8 cellular contexts compared by ENCODE assay signal in genomic region chr22:21665047-21665851, GRCh38.
DNase-seq lines count a peak whose midpoint lies in the region; ATAC-seq and TF ChIP-seq lines count a peak whose summit lies in the region.

No MANE protein-coding gene starts in this region.

- H3K9me3 Mint-ChIP-seq in dendritic cell treated with granulocyte-macrophage colony-stimulating factor and Interleukin-4, amounts not matched to agents 40 ng/mL and 50 ng/mL, for 4 days = no peaks in the 10 kb centered on the region
- no peaks in the 10 kb centered on the region for H3K9me3 Mint-ChIP-seq in nephron

- peaks cover 39% of the 10 kb centered on the region for H3K4me1 ChIP-seq in BLaER1

- DNase-seq in LNCaP clone FGC (ENCODE audit: low read depth) (no peak), MV-4-11 (lab: John Stamatoyannopoulos, UW) (no peak), NCI-H2171 (lab: John Stamatoyannopoulos, UW) (no peak)

- no peaks in the 10 kb centered on the region for H3K9me3 ChIP-seq in BLaER1

- ATAC-seq in GM21529 (IDR thresholded peaks at IDR 0.05; ENCODE audit: unreplicated experiment) (no peak), HG03039 (IDR thresholded peaks at IDR 0.05; ENCODE audit: unreplicated experiment) (no peak)

- peak overlapping the region; percentile 95 for H3K9ac ChIP-seq in BLaER1

- H3K4me2 ChIP-seq in BLaER1 = peak overlapping the region; percentile 87

- no peaks in the 10 kb centered on the region for H3K27me3 Mint-ChIP-seq in dendritic cell treated with granulocyte-macrophage colony-stimulating factor and Interleukin-4, amounts not matched to agents 40 ng/mL and 50 ng/mL, for 4 days
- H3K27me3 Mint-ChIP-seq in nephron (ENCODE audit: low read depth) = peaks cover 4% of the 10 kb centered on the region

- H3K4me1 Mint-ChIP-seq in dendritic cell treated with granulocyte-macrophage colony-stimulating factor and Interleukin-4, amounts not matched to agents 40 ng/mL and 50 ng/mL, for 4 days (ENCODE audit: low read depth) = peaks cover 34% of the 10 kb centered on the region
- peaks cover 14% of the 10 kb centered on the region for H3K4me1 Mint-ChIP-seq in nephron

- peak overlapping the region; percentile 99 for H3K27ac Mint-ChIP-seq in dendritic cell treated with granulocyte-macrophage colony-stimulating factor and Interleukin-4, amounts not matched to agents 40 ng/mL and 50 ng/mL, for 4 days
- H3K27ac Mint-ChIP-seq in nephron = peak overlapping the region in 2 of 3 experiments; percentile 87 to 95

- intact Hi-C loops in dendritic cell treated with granulocyte-macrophage colony-stimulating factor and Interleukin-4, amounts not matched to agents 40 ng/mL and 50 ng/mL, for 4 days (cut with micrococcal nuclease) = no loop called here

- H3K4me3 Mint-ChIP-seq in dendritic cell treated with granulocyte-macrophage colony-stimulating factor and Interleukin-4, amounts not matched to agents 40 ng/mL and 50 ng/mL, for 4 days = peak overlapping the region; percentile 97
- peak overlapping the region; percentile 95 to 96 (median 95) for H3K4me3 Mint-ChIP-seq in nephron

- no peaks in the 10 kb centered on the region for H3K27me3 ChIP-seq in BLaER1

- peak overlapping the region; percentile 92 for H3K27ac ChIP-seq in BLaER1

- 0 out of 2 replicates have a peak, but pooled peaks cover 8% of the 10 kb centered on the region for H4K20me1 ChIP-seq in BLaER1

- H3K4me3 ChIP-seq in BLaER1 (peak overlapping the region; percentile 99), LNCaP clone FGC (ENCODE audit: low read depth, low read length) (peak overlapping the region; percentile 59)

- peaks cover 31% of the 10 kb centered on the region for H3K36me3 Mint-ChIP-seq in dendritic cell treated with granulocyte-macrophage colony-stimulating factor and Interleukin-4, amounts not matched to agents 40 ng/mL and 50 ng/mL, for 4 days (ENCODE audit: low read depth)
- peaks cover 3% of the 10 kb centered on the region for H3K36me3 Mint-ChIP-seq in nephron (ENCODE audit: low read depth)

- peaks cover 16% of the 10 kb centered on the region for H3K36me3 ChIP-seq in BLaER1

- TF ChIP-seq CTCF in LNCaP clone FGC (IDR thresholded peaks at IDR 0.05; ENCODE audit: control insufficient read depth, extremely low read depth, insufficient read depth) (no peak), nephron (IDR thresholded peaks at IDR 0.05; ENCODE audit: unreplicated experiment in 3 of 3) (no peak)
